9 cellular contexts compared by ENCODE assay signal in the genomic region with DNA sequence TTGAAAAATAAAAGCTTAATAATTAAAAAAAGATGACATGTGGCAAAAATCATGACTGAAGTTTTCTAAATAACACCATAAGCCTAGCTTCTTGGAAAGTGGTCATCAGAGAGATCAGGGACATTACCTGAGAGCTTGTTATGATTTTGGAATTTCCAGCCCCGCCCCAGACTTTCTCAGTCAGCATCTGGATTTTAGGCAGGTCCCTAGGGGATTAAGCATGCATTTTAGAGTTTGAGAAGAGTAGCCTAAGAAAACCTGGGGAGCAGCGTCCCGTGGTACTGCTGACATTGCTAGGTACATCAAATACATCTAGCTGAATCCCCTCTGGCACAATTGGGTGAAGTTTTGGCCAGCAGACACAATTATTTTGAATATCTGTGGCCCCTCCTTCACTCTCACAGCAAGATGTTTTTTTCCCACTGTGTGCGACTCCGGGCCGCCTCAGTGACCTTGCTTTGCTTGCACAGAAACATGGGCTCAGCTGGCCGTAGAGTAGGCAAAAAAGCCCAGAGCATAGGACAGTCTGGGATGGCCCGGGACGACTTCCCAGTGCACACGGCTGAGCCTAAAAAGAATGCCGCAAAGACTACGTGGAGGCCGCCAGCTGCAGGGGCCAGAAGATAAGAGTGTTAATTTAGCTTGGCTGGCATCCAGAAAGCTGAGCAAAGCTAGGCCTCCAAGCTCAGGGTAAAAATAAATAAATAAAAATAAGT. TPM values are rescaled to one million over a fixed set of nuclear protein-coding genes. Genes with fewer than 3 reads are reported as not detected.
A peak's percentile ranks its signal among the peaks of the same experiment; 100 is the strongest.
DNase-seq lines count a peak whose midpoint lies in the region; ATAC-seq and TF ChIP-seq lines count a peak whose summit lies in the region.
"Had no signal": no experiment of that assay in that cellular context is flagged by ENCODE, and none has a peak within 500 bp of the region (broad histone marks: within the 10 kb centered on the region; RNA-seq: fewer than 3 reads in every experiment).

No MANE protein-coding gene starts in this region.

- H3K4me1 ChIP-seq in osteoblast (ENCODE audit: insufficient read depth, low read length), result peaks cover 32% of the 10 kb centered on the region
- H3K4me1 ChIP-seq: neural progenitor cell had no signal

- no peaks in the 10 kb centered on the region for H3K79me2 ChIP-seq in osteoblast (ENCODE audit: insufficient read depth, low read length)

- H3K4me3 ChIP-seq in dorsolateral prefrontal cortex (peak overlapping the region in 8 of 59 donors; percentile 0 to 41 (median 23)), osteoblast (ENCODE audit: insufficient read depth, low read length) (peak overlapping the region; percentile 30)
- H3K4me3 ChIP-seq: neural progenitor cell had no signal

- H2AFZ ChIP-seq in osteoblast (ENCODE audit: low read length), result peak overlapping the region; percentile 72
- H2AFZ ChIP-seq: neural progenitor cell had no signal

- H3K9me3 ChIP-seq in osteoblast (ENCODE audit: low read depth, low read length), result no peaks in the 10 kb centered on the region

- H3K27me3 ChIP-seq in dorsolateral prefrontal cortex (no peaks in the 10 kb centered on the region), osteoblast (ENCODE audit: insufficient read depth, low read length) (no peaks in the 10 kb centered on the region)
- H3K27me3 ChIP-seq: neural progenitor cell had no signal

- peak; percentile 70 for DNase-seq in DMS 273 treated with DMSO at 0.1 percent for 48 hours (lab: John Stamatoyannopoulos, UW)
- DNase-seq in NCI-H2171 treated with DMSO at 0.1 percent for 48 hours (lab: John Stamatoyannopoulos, UW), result peak; percentile 92
- DNase-seq in dorsolateral prefrontal cortex, result no peak
- DNase-seq in osteoblast (ENCODE audit: insufficient read length, low spot score, missing footprints), result no peak
- no peak for DNase-seq in cerebellar nuclear complex (lab: John Stamatoyannopoulos, UW)
- DNase-seq in putamen (ENCODE audit: low spot score), result no peak
- no peak for DNase-seq in inferior parietal cortex (ENCODE audit: extremely low spot score)

- no peak for TF ChIP-seq CTCF in dorsolateral prefrontal cortex (IDR thresholded peaks at IDR 0.05 in 54 of 56, conservative IDR thresholded peaks at IDR 0.05 in 2 of 56; ENCODE audit: low read depth in 1 of 56, partially characterized antibody in 56 of 56)
- TF ChIP-seq CTCF in osteoblast (IDR thresholded peaks at IDR 0.05; ENCODE audit: extremely low read depth, low read depth, low read length), result no peak

- H3K27ac ChIP-seq in dorsolateral prefrontal cortex (peak overlapping the region in 40 of 59 donors; percentile 1 to 79 (median 48)), osteoblast (ENCODE audit: low read depth, low read length) (peak overlapping the region; percentile 53)
- H3K27ac ChIP-seq: neural progenitor cell had no signal

- intact Hi-C loops in dorsolateral prefrontal cortex (cut with DNase I), result no loop called here

- no peaks in the 10 kb centered on the region for H4K20me1 ChIP-seq in osteoblast (ENCODE audit: insufficient read depth, low read length)

- H3K36me3 ChIP-seq in osteoblast (ENCODE audit: insufficient read depth, low read length), result no peaks in the 10 kb centered on the region
- H3K36me3 ChIP-seq: neural progenitor cell had no signal

- H3K4me2 ChIP-seq in osteoblast (ENCODE audit: insufficient read depth, low read length), result peak overlapping the region; percentile 61
- H3K4me2 ChIP-seq: neural progenitor cell had no signal

- ATAC-seq in HG02973 (IDR thresholded peaks at IDR 0.05; ENCODE audit: unreplicated experiment), result no peak

RNA-seq across cellular contexts. Expression of a gene that starts 58.6 kb away (rescaled TPM):
- total RNA-seq in dorsolateral prefrontal cortex (100 to 1,000 TPM in 48 of 120 experiments, 10 to 100 TPM in 72; 54.3 to 131 (median 97.1) TPM), osteoblast (48.3 and 55.4 TPM in 2 replicates)

Comparison
In these comparisons a context has a peak if more than half of its experiments do, and no peak if none do; other contexts are left out.
1. DNase-seq: peak in DMS 273 treated with DMSO at 0.1 percent for 48 hours (single experiment) and NCI-H2171 treated with DMSO at 0.1 percent for 48 hours (single experiment); none in dorsolateral prefrontal cortex (0 of 10), osteoblast (single experiment), cerebellar nuclear complex (0 of 2), putamen (single experiment) and inferior parietal cortex (single experiment).